ENCODE assay signal across 8 cellular contexts in genomic region chr4:182975806-182976205, GRCh38. TPM values are rescaled to one million over a fixed set of nuclear protein-coding genes. Genes with fewer than 3 reads are reported as not detected.
DNase-seq lines count a peak whose midpoint lies in the region; ATAC-seq, FAIRE-seq and TF ChIP-seq lines count a peak whose summit lies in the region.

No MANE protein-coding gene starts in this region.

- H3K79me2 ChIP-seq in hepatocyte: no peaks in the 10 kb centered on the region

- WGBS in hepatocyte (ENCODE audit: low lambda C conversion rate, missing lambda C conversion rate): 84% methylated on average over 3 of the region's 3 CpGs

- peak; percentile 74 for ATAC-seq in GM21825 (IDR thresholded peaks at IDR 0.05; ENCODE audit: unreplicated experiment)

- DNase-seq in GM12891 (ENCODE audit: insufficient read length, low spot score) (no peak), LHCN-M2 (ENCODE audit: low read depth) (peak; percentile 87), erythroblast (lab: John Stamatoyannopoulos, UW) (peak; percentile 5 to 8), hepatocyte (ENCODE audit: low spot score) (no peak), posterior vena cava (ENCODE audit: low spot score) (no peak), SHP77 (lab: John Stamatoyannopoulos, UW) (no peak)
- DNase-seq in stimulated activated naive CD4-positive, alpha-beta T cell (lab: John Stamatoyannopoulos, UW): no peak

- H3K9me3 ChIP-seq in hepatocyte (ENCODE audit: low read depth): no peaks in the 10 kb centered on the region

- TF ChIP-seq CTCF in hepatocyte (IDR thresholded peaks at IDR 0.05; ENCODE audit: poor library complexity): no peak

- H4K20me1 ChIP-seq in hepatocyte (ENCODE audit: insufficient read depth, poor library complexity, severe bottlenecking): no peaks in the 10 kb centered on the region

- no peaks in the 10 kb centered on the region for H3K4me1 ChIP-seq in hepatocyte (ENCODE audit: insufficient read depth)

- no peak overlapping the region for H3K4me2 ChIP-seq in hepatocyte

- no peaks in the 10 kb centered on the region for H3K9me2 ChIP-seq in hepatocyte (replicated peaks; ENCODE audit: insufficient read depth)

- H3K27ac ChIP-seq in hepatocyte: no peak overlapping the region

- H2AFZ ChIP-seq in hepatocyte: no peak overlapping the region

- no peak overlapping the region for H3K4me3 ChIP-seq in hepatocyte

- H3K36me3 ChIP-seq in hepatocyte (replicated peaks; ENCODE audit: insufficient read depth, low read depth): no peaks in the 10 kb centered on the region

- peak; percentile 81 for FAIRE-seq in GM12891 (lab: Jason Lieb, UNC)

- intact Hi-C loops in posterior vena cava (cut with DNase I): no loop called here

- TF ChIP-seq POLR2A in GM12891 (IDR thresholded peaks at IDR 0.05; ENCODE audit: low read depth, low read length) (no peak), erythroblast (IDR thresholded peaks at IDR 0.05; ENCODE audit: low read length) (peak; percentile 34)

- no peaks in the 10 kb centered on the region for H3K27me3 ChIP-seq in hepatocyte

TF ChIP-seq in GM12891, 5 proteins besides CTCF, POLR2A, EP300 and RAD21:
- TF ChIP-seq TAF1 (IDR thresholded peaks at IDR 0.05; ENCODE audit: low read depth, low read length): no peak
- TF ChIP-seq SPI1 (IDR thresholded peaks at IDR 0.05; ENCODE audit: low read depth, low read length): no peak
- TF ChIP-seq POLR2AphosphoS5 (IDR thresholded peaks at IDR 0.05; ENCODE audit: low read depth, low read length): no peak
- no peak for TF ChIP-seq PAX5 (IDR thresholded peaks at IDR 0.05; ENCODE audit: insufficient read depth, low read length, severe bottlenecking)
- no peak for TF ChIP-seq POU2F2 (IDR thresholded peaks at IDR 0.05; ENCODE audit: low read depth, low read length)

RNA-seq across cellular contexts. Expression of gene DCTD, which starts 58.6 kb away (rescaled TPM):
- 89.3 TPM for polyA plus RNA-seq in GM12891 (2012; ENCODE audit: low read depth, missing spikeins)
- total RNA-seq in LHCN-M2 (2014; rRNA removed): 109 and 127 TPM in 2 replicates
- 151 TPM for polyA plus RNA-seq in LHCN-M2 (2012)
- 86.0 and 92.6 TPM in 2 replicates for total RNA-seq in hepatocyte
- polyA plus RNA-seq in hepatocyte: 92.4 and 94.8 TPM in 2 replicates
- total RNA-seq in posterior vena cava: 10 to 100 TPM; 62.5 to 68.8 TPM

Comparison
In these comparisons a context has a peak if more than half of its experiments do, and no peak if none do; other contexts are left out.
1. DNase-seq: peak in LHCN-M2 (single experiment) and erythroblast (2 of 2); none in GM12891 (single experiment), stimulated activated naive CD4-positive, alpha-beta T cell (0 of 6), hepatocyte (single experiment), posterior vena cava (single experiment) and SHP77 (0 of 2).